1 cellular context compared by ENCODE assay signal in the genomic region with DNA sequence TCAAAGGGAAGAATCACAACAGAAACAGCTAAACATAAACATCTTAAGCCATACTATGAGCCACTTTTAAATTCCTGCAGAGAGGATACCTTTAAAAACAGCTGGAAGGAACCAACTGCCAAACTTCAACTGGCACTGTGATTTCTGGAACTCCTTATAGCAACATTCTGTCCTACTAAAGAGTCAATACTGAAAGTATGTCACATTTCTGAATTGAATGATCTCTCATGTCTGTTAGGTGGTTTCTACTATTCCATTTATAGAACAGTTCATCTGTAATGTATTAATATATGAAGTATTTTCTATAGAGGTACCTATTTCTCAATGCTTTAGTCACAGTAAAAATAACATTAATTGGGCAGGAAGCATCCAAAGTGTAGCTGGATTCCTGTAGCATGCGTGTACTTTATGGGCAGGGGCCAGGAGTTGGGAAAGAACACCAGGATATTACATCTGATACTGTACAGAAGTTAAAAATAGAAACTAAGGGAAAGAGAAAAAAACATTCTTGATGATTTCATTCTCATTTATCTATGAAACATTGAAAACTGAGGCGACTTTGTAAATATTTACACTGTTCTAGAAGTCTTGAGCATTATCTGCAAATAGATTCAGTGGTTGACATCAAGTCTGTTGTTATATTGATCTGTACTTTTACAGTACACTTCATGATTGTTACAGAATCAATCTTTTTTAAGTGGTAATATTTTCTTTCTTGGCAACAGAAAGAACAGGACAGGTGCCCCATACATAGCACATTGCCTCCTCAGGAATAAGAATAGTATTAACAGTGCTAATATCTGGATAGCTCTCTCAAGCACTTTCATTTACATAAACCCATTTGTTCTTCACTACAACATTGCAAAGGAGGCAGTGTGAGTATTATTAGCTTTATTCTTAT.
A peak's percentile ranks its signal among the peaks of the same experiment; 100 is the strongest.
TF ChIP-seq lines count a peak whose summit lies in the region.

No MANE protein-coding gene starts in this region.

TF ChIP-seq in endothelial cell of umbilical vein, 7 proteins besides CTCF, POLR2A, EP300 and RAD21:
- peak; percentile 51 for TF ChIP-seq POLR2AphosphoS5 (IDR thresholded peaks at IDR 0.05; ENCODE audit: insufficient read depth, low read depth, low read length)
- TF ChIP-seq MYC (IDR thresholded peaks at IDR 0.05; ENCODE audit: low read depth, low read length), result no peak
- peak; percentile 90 for TF ChIP-seq JUN (IDR thresholded peaks at IDR 0.05; ENCODE audit: borderline replicate concordance, insufficient read depth, insufficient read length, low read depth)
- peak; percentile 88 for TF ChIP-seq FOS (IDR thresholded peaks at IDR 0.05; ENCODE audit: borderline replicate concordance, insufficient read depth, low read length)
- TF ChIP-seq EZH2 (IDR thresholded peaks at IDR 0.05; ENCODE audit: borderline replicate concordance, low read depth, low read length, severe bottlenecking), result no peak
- TF ChIP-seq GATA2 (IDR thresholded peaks at IDR 0.05; ENCODE audit: insufficient read depth, insufficient read length, low read depth, low read length), result peak; percentile 46
- TF ChIP-seq, protein P1, sequence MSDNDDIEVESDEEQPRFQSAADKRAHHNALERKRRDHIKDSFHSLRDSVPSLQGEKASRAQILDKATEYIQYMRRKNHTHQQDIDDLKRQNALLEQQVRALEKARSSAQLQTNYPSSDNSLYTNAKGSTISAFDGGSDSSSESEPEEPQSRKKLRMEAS (IDR thresholded peaks at IDR 0.05; ENCODE audit: insufficient read depth, insufficient read length), result no peak
TF ChIP-seq in endothelial cell of umbilical vein: peak in this region for 4.
